14 cellular contexts compared by ENCODE assay signal in the genomic region with DNA sequence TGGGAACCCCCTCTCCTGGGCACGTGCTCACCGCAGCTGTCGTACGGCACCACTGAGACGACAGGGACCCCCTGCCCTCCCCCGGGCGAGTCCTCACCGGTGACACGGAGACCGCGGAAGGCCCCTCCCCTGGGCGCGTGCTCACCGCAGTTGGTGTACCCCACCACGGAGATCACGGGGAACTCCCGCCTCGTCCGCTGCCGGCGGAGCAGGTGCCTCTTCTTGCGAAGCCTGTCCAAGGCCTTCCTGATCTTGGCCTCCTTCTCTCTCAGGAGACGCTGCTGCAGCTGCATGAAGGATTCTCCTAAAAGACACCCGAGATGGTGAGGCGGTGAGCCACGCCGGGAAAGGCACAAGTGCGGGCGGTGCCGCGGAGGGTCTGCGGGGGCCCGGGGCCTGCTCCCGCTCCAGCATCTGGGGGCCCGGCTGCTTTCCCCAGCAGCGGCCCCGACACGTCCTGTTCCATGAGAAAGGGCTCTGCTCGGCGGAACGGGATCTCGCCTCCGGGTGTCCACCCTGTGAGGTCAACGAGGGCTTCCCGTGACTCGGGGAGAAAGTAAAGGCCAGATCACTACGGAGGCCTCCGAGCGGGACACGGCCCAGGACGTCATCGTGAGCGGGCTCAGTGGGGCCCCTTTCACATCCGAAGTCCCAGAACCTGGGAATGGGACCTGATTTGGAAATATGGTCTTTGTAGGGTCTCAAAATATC.
"Had no signal": no experiment of that assay in that cellular context is flagged by ENCODE, and none has a peak within 500 bp of the region (broad histone marks: within the 10 kb centered on the region; RNA-seq: fewer than 3 reads in every experiment).

No MANE protein-coding gene starts in this region.

- H3K27ac ChIP-seq: colonic mucosa, foreskin keratinocyte, parathyroid adenoma, stomach had no signal

- H3K27me3 ChIP-seq: colonic mucosa, foreskin keratinocyte, stomach had no signal

- ATAC-seq: foreskin keratinocyte had no signal

- H3K4me3 ChIP-seq: colonic mucosa, stomach had no signal

- H3K9me3 ChIP-seq: colonic mucosa, stomach had no signal

- H3K4me1 ChIP-seq: colonic mucosa, foreskin keratinocyte, parathyroid adenoma had no signal

- DNase-seq: activated CD4-positive, alpha-beta T cell treated with anti-CD3 and anti-CD28 coated beads, Interleukin-2, amount 50 U/mL, for 1 hour; activated gamma-delta T cell; caudate nucleus; colonic mucosa; foreskin keratinocyte; hypothalamus; islet precursor cell; mesendoderm; natural killer cell; retina; small intestine; stimulated activated CD4-positive, alpha-beta T cell treated with anti-CD3 and anti-CD28 coated beads, Interleukin-4, amount 100 ng/mL, for 1 hour; stomach had no signal
